In the genomic region with DNA sequence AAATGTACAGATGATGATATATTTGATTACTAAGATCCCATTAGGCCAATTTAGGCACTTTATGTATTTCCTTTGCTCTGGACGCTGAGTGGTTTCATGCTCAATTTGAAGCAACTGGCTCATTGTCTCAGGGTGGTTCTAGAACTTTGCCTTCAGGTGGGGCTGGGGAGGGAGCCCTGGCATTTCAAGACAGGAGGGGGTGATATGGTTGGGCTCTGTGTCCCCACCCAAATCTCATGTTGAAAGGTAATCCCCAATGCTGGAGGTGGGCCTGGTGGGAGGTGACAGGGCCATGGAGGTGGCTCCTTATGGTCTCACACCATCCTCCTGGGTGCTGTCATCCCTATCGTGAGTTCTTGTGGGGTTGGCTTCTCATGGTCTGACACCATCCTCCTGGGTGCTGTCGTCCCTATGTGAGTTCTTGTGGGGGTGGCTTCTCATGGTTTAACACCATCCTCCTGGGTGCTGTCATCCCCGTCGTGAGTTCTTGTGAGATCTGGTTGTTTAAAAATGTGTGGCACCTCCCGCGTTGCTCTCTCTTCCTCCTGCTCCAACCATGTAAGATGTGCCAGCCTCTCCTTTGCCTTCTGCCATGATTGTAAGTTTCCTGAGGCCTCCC, we compare ENCODE assay signal across 12 cellular contexts.
DNase-seq lines count a peak whose midpoint lies in the region; ATAC-seq and TF ChIP-seq lines count a peak whose summit lies in the region.
"Had no signal": no experiment of that assay in that cellular context is flagged by ENCODE, and none has a peak within 500 bp of the region (broad histone marks: within the 10 kb centered on the region; RNA-seq: fewer than 3 reads in every experiment).

No MANE protein-coding gene starts in this region.

- TF ChIP-seq CTCF in chondrocyte (IDR thresholded peaks at IDR 0.05): no peak
- TF ChIP-seq CTCF in tibial nerve (IDR thresholded peaks at IDR 0.05): no peak
- TF ChIP-seq CTCF in type B pancreatic cell (conservative IDR thresholded peaks at IDR 0.05): no peak

- H3K27me3 ChIP-seq in tibial nerve: no peaks in the 10 kb centered on the region
- no peaks in the 10 kb centered on the region for H3K27me3 ChIP-seq in effector memory CD4-positive, alpha-beta T cell (replicated peaks; ENCODE audit: control insufficient read depth, insufficient read depth, low read length, poor library complexity, severe bottlenecking)

- peak overlapping the region; percentile 76 to 94 (median 88) for H3K27ac ChIP-seq in tibial nerve
- H3K27ac ChIP-seq in effector memory CD4-positive, alpha-beta T cell (ENCODE audit: insufficient read depth, low read length, poor library complexity, severe bottlenecking): no peak overlapping the region

- peaks cover 19 to 71% of the 10 kb centered on the region in 2 donors for H3K36me3 Mint-ChIP-seq in activated naive CD4-positive, alpha-beta T cell treated with anti-CD3 and anti-CD28 coated beads, Interleukin-2, amount 50 U/mL, for 72 hours
- H3K36me3 Mint-ChIP-seq in chondrocyte (ENCODE audit: low read depth): no peaks in the 10 kb centered on the region
- no peaks in the 10 kb centered on the region for H3K36me3 Mint-ChIP-seq in naive B cell
- H3K36me3 Mint-ChIP-seq in type B pancreatic cell: no peaks in the 10 kb centered on the region

- 89 to 97% methylated on average over 7 of the region's 7 CpGs for WGBS in tibial nerve, 2 donors

- no peak for ATAC-seq in activated naive CD4-positive, alpha-beta T cell treated with anti-CD3 and anti-CD28 coated beads, Interleukin-2, amount 50 U/mL, for 72 hours
- ATAC-seq in naive B cell (ENCODE audit: low read depth in 2 of 2): no peak

- TF ChIP-seq POLR2A in tibial nerve (IDR thresholded peaks at IDR 0.05): no peak

- H3K36me3 ChIP-seq in tibial nerve: no peaks in the 10 kb centered on the region
- H3K36me3 ChIP-seq in effector memory CD4-positive, alpha-beta T cell (ENCODE audit: control insufficient read depth, insufficient read depth, low read length): no peaks in the 10 kb centered on the region

- H3K4me3 ChIP-seq in tibial nerve: no peak overlapping the region
- no peak overlapping the region for H3K4me3 ChIP-seq in effector memory CD4-positive, alpha-beta T cell (ENCODE audit: insufficient read depth, low read depth, low read length, poor library complexity, severe bottlenecking)

- no peak for TF ChIP-seq EP300 in tibial nerve (IDR thresholded peaks at IDR 0.05)

- H3K4me1 Mint-ChIP-seq in chondrocyte (ENCODE audit: low read depth) (peaks cover 37% of the 10 kb centered on the region), naive B cell (peaks cover 19 to 26% (median 26%) of the 10 kb centered on the region in 3 donors), type B pancreatic cell (ENCODE audit: unreplicated experiment) (peaks cover 9% of the 10 kb centered on the region)

- peak overlapping the region; percentile 87 to 90 for H3K27ac Mint-ChIP-seq in activated naive CD4-positive, alpha-beta T cell treated with anti-CD3 and anti-CD28 coated beads, Interleukin-2, amount 50 U/mL, for 72 hours
- H3K27ac Mint-ChIP-seq in chondrocyte (ENCODE audit: unreplicated experiment): peak overlapping the region; percentile 92
- peak overlapping the region in 5 of 6 donors; percentile 28 to 94 (median 78) for H3K27ac Mint-ChIP-seq in naive B cell
- no peak overlapping the region for H3K27ac Mint-ChIP-seq in type B pancreatic cell

- no peaks in the 10 kb centered on the region for H3K9me3 ChIP-seq in tibial nerve
- H3K9me3 ChIP-seq in effector memory CD4-positive, alpha-beta T cell (ENCODE audit: control insufficient read depth, low read length): no peaks in the 10 kb centered on the region

- no peak for DNase-seq in activated naive CD4-positive, alpha-beta T cell treated with anti-CD3 and anti-CD28 coated beads, Interleukin-2, amount 50 U/mL, for 72 hours (ENCODE audit: low spot score in 2 of 2)
- no peak for DNase-seq in activated naive CD4-positive, alpha-beta T cell treated with anti-CD3 and anti-CD28 coated beads, Interleukin-2, amount 50 U/mL, for 16 hours
- DNase-seq in chondrocyte (ENCODE audit: low spot score) (no peak), naive B cell (no peak), tibial nerve (ENCODE audit: low spot score in 2 of 2) (no peak), NCI-H1092 (lab: John Stamatoyannopoulos, UW) (no peak), type B pancreatic cell (ENCODE audit: extremely low spot score, unreplicated experiment) (no peak)
- no peak for DNase-seq in effector memory CD4-positive, alpha-beta T cell
- DNase-seq: activated T-cell treated with anti-CD3 and anti-CD28 coated beads for 4 hours; mesendoderm; stimulated activated CD8-positive, alpha-beta memory T cell treated with anti-CD3 and anti-CD28 coated beads, Interleukin-4, amount 100 ng/mL, for 48 hours; T1000 had no signal

- peaks cover 0 to 8% (median 2%) of the 10 kb centered on the region in 4 donors for H3K4me1 ChIP-seq in tibial nerve
- H3K4me1 ChIP-seq in effector memory CD4-positive, alpha-beta T cell (ENCODE audit: control insufficient read depth, insufficient read depth, low read length, poor library complexity, severe bottlenecking): peaks cover 6% of the 10 kb centered on the region

- peaks cover 26 to 31% of the 10 kb centered on the region in 2 donors for H3K9me3 Mint-ChIP-seq in activated naive CD4-positive, alpha-beta T cell treated with anti-CD3 and anti-CD28 coated beads, Interleukin-2, amount 50 U/mL, for 72 hours
- H3K9me3 Mint-ChIP-seq in chondrocyte (ENCODE audit: low read depth): no peaks in the 10 kb centered on the region
- H3K9me3 Mint-ChIP-seq in naive B cell: peaks cover 0 to 2% (median 0%) of the 10 kb centered on the region in 7 donors
- H3K9me3 Mint-ChIP-seq in type B pancreatic cell: peaks cover 4% of the 10 kb centered on the region

- H3K4me3 Mint-ChIP-seq in chondrocyte (ENCODE audit: unreplicated experiment): no peak overlapping the region
- peak overlapping the region in 2 of 8 donors; percentile 26 to 64 for H3K4me3 Mint-ChIP-seq in naive B cell
- no peak overlapping the region for H3K4me3 Mint-ChIP-seq in type B pancreatic cell

- H3K27me3 Mint-ChIP-seq in chondrocyte (ENCODE audit: low read depth) (no peaks in the 10 kb centered on the region), naive B cell (no peaks in the 10 kb centered on the region), type B pancreatic cell (no peaks in the 10 kb centered on the region)
